Comparison of ENCODE assay signal across 1 cellular context in the genomic region with DNA sequence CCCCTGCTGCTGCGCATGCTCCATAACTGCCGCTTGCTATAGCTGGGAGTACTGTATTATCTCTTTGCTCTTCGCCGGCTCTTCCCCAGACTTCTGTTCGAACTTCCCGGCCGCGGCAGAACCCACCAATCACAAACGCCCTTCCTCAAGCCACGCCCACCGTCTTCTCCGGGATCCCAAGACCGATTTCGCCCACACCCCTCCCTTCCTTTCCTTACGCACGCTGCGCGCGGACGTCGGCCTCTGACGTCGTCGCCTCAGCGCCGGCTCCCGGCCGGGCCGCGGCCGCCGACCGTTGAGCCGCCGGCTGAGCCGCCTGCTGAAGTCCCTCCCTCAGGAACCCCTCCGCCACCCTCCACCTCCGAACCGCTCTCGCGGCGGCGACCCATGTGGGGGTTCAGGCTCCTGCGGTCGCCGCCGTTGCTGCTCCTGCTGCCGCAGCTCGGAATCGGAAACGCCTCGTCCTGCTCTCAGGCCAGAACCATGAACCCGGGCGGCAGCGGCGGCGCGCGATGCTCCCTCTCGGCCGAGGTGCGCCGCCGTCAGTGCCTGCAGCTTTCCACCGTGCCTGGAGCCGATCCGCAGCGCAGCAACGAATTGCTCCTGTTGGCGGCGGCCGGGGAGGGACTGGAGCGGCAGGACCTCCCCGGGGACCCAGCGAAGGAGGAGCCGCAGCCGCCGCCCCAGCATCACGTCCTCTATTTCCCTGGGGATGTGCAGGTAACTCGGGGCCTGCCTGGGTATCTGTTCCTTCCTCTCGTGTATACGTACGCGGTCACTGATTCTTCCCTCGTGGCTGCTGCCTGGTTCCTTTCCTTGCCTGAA.
TF ChIP-seq lines count a peak whose summit lies in the region.

A gene with protein sequence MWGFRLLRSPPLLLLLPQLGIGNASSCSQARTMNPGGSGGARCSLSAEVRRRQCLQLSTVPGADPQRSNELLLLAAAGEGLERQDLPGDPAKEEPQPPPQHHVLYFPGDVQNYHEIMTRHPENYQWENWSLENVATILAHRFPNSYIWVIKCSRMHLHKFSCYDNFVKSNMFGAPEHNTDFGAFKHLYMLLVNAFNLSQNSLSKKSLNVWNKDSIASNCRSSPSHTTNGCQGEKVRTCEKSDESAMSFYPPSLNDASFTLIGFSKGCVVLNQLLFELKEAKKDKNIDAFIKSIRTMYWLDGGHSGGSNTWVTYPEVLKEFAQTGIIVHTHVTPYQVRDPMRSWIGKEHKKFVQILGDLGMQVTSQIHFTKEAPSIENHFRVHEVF (plus strand): TSS at position 242 of the 825 bp plus-strand sequence. CDS start 146 bp downstream, at position 388.

TF ChIP-seq in GM12878, 131 proteins besides CTCF, POLR2A, EP300 and RAD21 (continued from another document and continues in another):
- TF ChIP-seq MTA3 (IDR thresholded peaks at IDR 0.05; ENCODE audit: borderline replicate concordance, low read length) (no peak), SP1 (IDR thresholded peaks at IDR 0.05; ENCODE audit: low read depth, low read length) (peak; percentile 87), ZNF592 (IDR thresholded peaks at IDR 0.05) (0 out of 2 replicates have a peak, but pooled peaks have one; percentile 29), ZBTB33 (IDR thresholded peaks at IDR 0.05) (no peak), HDGF (IDR thresholded peaks at IDR 0.05) (peak; percentile 52; the same call in 1 of the 2 replicates), SUZ12 (IDR thresholded peaks at IDR 0.05; ENCODE audit: unreplicated experiment) (no peak), RAD51 (IDR thresholded peaks at IDR 0.05) (no peak), CEBPB (IDR thresholded peaks at IDR 0.05; ENCODE audit: borderline replicate concordance in 1 of 2, low read depth in 2 of 2, low read length in 2 of 2) (no peak), BCL3 (IDR thresholded peaks at IDR 0.05; ENCODE audit: borderline replicate concordance, insufficient read depth, low read depth, low read length, poor library complexity, severe bottlenecking) (no peak), BRCA1 (IDR thresholded peaks at IDR 0.05; ENCODE audit: low read depth, low read length) (no peak), RCOR1 (conservative IDR thresholded peaks at IDR 0.05; ENCODE audit: low read depth, low read length) (no peak), ZNF207 (IDR thresholded peaks at IDR 0.05; ENCODE audit: borderline replicate concordance) (peak; percentile 86), CUX1 (IDR thresholded peaks at IDR 0.05; ENCODE audit: insufficient replicate concordance, low read depth, low read length) (no peak), YBX1 (IDR thresholded peaks at IDR 0.05) (no peak), TBL1XR1 (IDR thresholded peaks at IDR 0.05; ENCODE audit: low read depth, low read length) (no peak), NR2C2 (IDR thresholded peaks at IDR 0.05; ENCODE audit: borderline replicate concordance, control insufficient read depth, insufficient read length, low read depth) (no peak), SREBF1 (IDR thresholded peaks at IDR 0.05; ENCODE audit: low read length) (no peak), E2F4 (IDR thresholded peaks at IDR 0.05; ENCODE audit: low read depth, low read length) (peak; percentile 98)
- TF ChIP-seq, protein P1, sequence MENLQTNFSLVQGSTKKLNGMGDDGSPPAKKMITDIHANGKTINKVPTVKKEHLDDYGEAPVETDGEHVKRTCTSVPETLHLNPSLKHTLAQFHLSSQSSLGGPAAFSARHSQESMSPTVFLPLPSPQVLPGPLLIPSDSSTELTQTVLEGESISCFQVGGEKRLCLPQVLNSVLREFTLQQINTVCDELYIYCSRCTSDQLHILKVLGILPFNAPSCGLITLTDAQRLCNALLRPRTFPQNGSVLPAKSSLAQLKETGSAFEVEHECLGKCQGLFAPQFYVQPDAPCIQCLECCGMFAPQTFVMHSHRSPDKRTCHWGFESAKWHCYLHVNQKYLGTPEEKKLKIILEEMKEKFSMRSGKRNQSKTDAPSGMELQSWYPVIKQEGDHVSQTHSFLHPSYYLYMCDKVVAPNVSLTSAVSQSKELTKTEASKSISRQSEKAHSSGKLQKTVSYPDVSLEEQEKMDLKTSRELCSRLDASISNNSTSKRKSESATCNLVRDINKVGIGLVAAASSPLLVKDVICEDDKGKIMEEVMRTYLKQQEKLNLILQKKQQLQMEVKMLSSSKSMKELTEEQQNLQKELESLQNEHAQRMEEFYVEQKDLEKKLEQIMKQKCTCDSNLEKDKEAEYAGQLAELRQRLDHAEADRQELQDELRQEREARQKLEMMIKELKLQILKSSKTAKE (IDR thresholded peaks at IDR 0.05; ENCODE audit: low read depth, poor library complexity, severe bottlenecking), result no peak
- TF ChIP-seq, protein P2, sequence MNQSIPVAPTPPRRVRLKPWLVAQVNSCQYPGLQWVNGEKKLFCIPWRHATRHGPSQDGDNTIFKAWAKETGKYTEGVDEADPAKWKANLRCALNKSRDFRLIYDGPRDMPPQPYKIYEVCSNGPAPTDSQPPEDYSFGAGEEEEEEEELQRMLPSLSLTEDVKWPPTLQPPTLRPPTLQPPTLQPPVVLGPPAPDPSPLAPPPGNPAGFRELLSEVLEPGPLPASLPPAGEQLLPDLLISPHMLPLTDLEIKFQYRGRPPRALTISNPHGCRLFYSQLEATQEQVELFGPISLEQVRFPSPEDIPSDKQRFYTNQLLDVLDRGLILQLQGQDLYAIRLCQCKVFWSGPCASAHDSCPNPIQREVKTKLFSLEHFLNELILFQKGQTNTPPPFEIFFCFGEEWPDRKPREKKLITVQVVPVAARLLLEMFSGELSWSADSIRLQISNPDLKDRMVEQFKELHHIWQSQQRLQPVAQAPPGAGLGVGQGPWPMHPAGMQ (IDR thresholded peaks at IDR 0.05; ENCODE audit: borderline replicate concordance), result no peak
- TF ChIP-seq, protein P3, sequence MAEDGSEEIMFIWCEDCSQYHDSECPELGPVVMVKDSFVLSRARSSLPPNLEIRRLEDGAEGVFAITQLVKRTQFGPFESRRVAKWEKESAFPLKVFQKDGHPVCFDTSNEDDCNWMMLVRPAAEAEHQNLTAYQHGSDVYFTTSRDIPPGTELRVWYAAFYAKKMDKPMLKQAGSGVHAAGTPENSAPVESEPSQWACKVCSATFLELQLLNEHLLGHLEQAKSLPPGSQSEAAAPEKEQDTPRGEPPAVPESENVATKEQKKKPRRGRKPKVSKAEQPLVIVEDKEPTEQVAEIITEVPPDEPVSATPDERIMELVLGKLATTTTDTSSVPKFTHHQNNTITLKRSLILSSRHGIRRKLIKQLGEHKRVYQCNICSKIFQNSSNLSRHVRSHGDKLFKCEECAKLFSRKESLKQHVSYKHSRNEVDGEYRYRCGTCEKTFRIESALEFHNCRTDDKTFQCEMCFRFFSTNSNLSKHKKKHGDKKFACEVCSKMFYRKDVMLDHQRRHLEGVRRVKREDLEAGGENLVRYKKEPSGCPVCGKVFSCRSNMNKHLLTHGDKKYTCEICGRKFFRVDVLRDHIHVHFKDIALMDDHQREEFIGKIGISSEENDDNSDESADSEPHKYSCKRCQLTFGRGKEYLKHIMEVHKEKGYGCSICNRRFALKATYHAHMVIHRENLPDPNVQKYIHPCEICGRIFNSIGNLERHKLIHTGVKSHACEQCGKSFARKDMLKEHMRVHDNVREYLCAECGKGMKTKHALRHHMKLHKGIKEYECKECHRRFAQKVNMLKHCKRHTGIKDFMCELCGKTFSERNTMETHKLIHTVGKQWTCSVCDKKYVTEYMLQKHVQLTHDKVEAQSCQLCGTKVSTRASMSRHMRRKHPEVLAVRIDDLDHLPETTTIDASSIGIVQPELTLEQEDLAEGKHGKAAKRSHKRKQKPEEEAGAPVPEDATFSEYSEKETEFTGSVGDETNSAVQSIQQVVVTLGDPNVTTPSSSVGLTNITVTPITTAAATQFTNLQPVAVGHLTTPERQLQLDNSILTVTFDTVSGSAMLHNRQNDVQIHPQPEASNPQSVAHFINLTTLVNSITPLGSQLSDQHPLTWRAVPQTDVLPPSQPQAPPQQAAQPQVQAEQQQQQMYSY (CRISPR knock-in tag; IDR thresholded peaks at IDR 0.05), result no peak
